In genomic region chr12:92370828-92371227, GRCh38 we compare ENCODE assay signal across 26 cellular contexts.
DNase-seq lines count a peak whose midpoint lies in the region; ATAC-seq and TF ChIP-seq lines count a peak whose summit lies in the region.
"Had no signal": no experiment of that assay in that cellular context is flagged by ENCODE, and none has a peak within 500 bp of the region (broad histone marks: within the 10 kb centered on the region; RNA-seq: fewer than 3 reads in every experiment).

No MANE protein-coding gene starts in this region.

- H3K36me3 ChIP-seq in SJCRH30 (no peaks in the 10 kb centered on the region), trophoblast cell (ENCODE audit: control insufficient read depth in 1 of 2, insufficient read depth in 2 of 2, low read length in 2 of 2) (peaks cover 0 to 1% of the 10 kb centered on the region in 2 experiments), brain microvascular endothelial cell (replicated peaks) (no peaks in the 10 kb centered on the region)
- H3K36me3 ChIP-seq: BLaER1, breast epithelium, colonic mucosa, neural progenitor cell, sigmoid colon had no signal

- H3K9ac ChIP-seq in trophoblast cell (ENCODE audit: low read length), result no peak overlapping the region
- H3K9ac ChIP-seq: BLaER1, neural progenitor cell had no signal

- no peak overlapping the region for H2AFZ ChIP-seq in trophoblast cell (ENCODE audit: insufficient read depth, low read length, poor library complexity)
- H2AFZ ChIP-seq: neural progenitor cell had no signal

- H3K4me1 ChIP-seq in SJCRH30 (peaks cover 20% of the 10 kb centered on the region), trophoblast cell (ENCODE audit: control insufficient read depth in 1 of 2, insufficient read depth in 2 of 2, low read length in 2 of 2) (peaks cover 3 to 4% of the 10 kb centered on the region in 2 experiments)
- H3K4me1 ChIP-seq: breast epithelium, colonic mucosa, neural progenitor cell, sigmoid colon had no signal

- no peaks in the 10 kb centered on the region for H3K27me3 ChIP-seq in SJCRH30
- H3K27me3 ChIP-seq in trophoblast cell (ENCODE audit: insufficient read depth, low read length), result no peaks in the 10 kb centered on the region
- no peaks in the 10 kb centered on the region for H3K27me3 ChIP-seq in brain microvascular endothelial cell (replicated peaks)
- H3K27me3 ChIP-seq: BLaER1, breast epithelium, colonic mucosa, neural progenitor cell, sigmoid colon had no signal

- TF ChIP-seq CTCF in GM10266 (IDR thresholded peaks at IDR 0.05; ENCODE audit: control insufficient read depth, insufficient read depth, low read depth, missing control alignments) (no peak), brain microvascular endothelial cell (IDR thresholded peaks at IDR 0.05; ENCODE audit: low read depth, low read length, missing control alignments) (no peak)

- no peak overlapping the region for H3K23ac ChIP-seq in trophoblast cell (ENCODE audit: low read length)

- H4K91ac ChIP-seq in trophoblast cell (ENCODE audit: low read depth, low read length), result no peak overlapping the region

- peak; percentile 13 for DNase-seq in GM10266 (ENCODE audit: extremely low spot score)
- DNase-seq in SJCRH30, result no peak
- DNase-seq in trophoblast cell, result no peak
- no peak for DNase-seq in brain microvascular endothelial cell
- no peak for DNase-seq in cerebellar nuclear complex (lab: John Stamatoyannopoulos, UW)
- no peak for DNase-seq in NCI-H187 treated with DMSO at 0.1 percent for 48 hours (lab: John Stamatoyannopoulos, UW)
- DNase-seq: activated CD4-positive, CD25-positive, alpha-beta regulatory T cell treated with anti-CD3 and anti-CD28 coated beads, Interleukin-2, amount 50 U/mL, for 72 hours; activated CD8-positive, alpha-beta T cell treated with anti-CD3 and anti-CD28 coated beads, Interleukin-2, amount 10 ng/mL, durations not matched to agents 7 days and 5 days; activated gamma-delta T cell treated with Interleukin-2 at 50 U/mL for 16 hours; activated T-cell treated with anti-CD3 and anti-CD28 coated beads, Interleukin-2, amount 50 U/mL, for 1 hour; colonic mucosa; HFFc6; IMR-90; islet precursor cell; mucosa of descending colon; NCI-H1417; NCI-H510A treated with DMSO at 0.1 percent for 48 hours; sigmoid colon; stimulated activated CD4-positive, alpha-beta T cell treated with anti-CD3 and anti-CD28 coated beads, Interleukin-15, amount 100 ng/mL, for 24 hours; stimulated activated CD8-positive, alpha-beta memory T cell treated with anti-CD3 and anti-CD28 coated beads, Interleukin-4, amount 100 ng/mL, for 48 hours; T1000 had no signal

- H3K4ac ChIP-seq in trophoblast cell (ENCODE audit: low read depth, low read length), result no peak overlapping the region

- H3K14ac ChIP-seq in trophoblast cell (ENCODE audit: low read length), result no peak overlapping the region

- H3K18ac ChIP-seq in trophoblast cell (ENCODE audit: low read length), result no peak overlapping the region

- H2BK12ac ChIP-seq in trophoblast cell (ENCODE audit: low read length), result no peak overlapping the region

- ATAC-seq in GM18907 (IDR thresholded peaks at IDR 0.05; ENCODE audit: unreplicated experiment), result peak; percentile 53
- ATAC-seq in GM21717 (IDR thresholded peaks at IDR 0.05; ENCODE audit: unreplicated experiment), result peak; percentile 57
- ATAC-seq: activated CD8-positive, alpha-beta T cell treated with anti-CD3 and anti-CD28 coated beads, Interleukin-2, amount 10 ng/mL, durations not matched to agents 7 days and 5 days; mucosa of descending colon had no signal

- H2BK120ac ChIP-seq in trophoblast cell (ENCODE audit: insufficient read depth, low read length, poor library complexity), result no peak overlapping the region

- no peak overlapping the region for H2BK5ac ChIP-seq in trophoblast cell (ENCODE audit: low read depth, low read length, poor library complexity)

- H3K4me2 ChIP-seq in trophoblast cell (ENCODE audit: low read length), result no peak overlapping the region
- H3K4me2 ChIP-seq: BLaER1, neural progenitor cell had no signal

- H4K8ac ChIP-seq in trophoblast cell (ENCODE audit: low read depth, low read length), result no peak overlapping the region

- H3K9me3 ChIP-seq in SJCRH30 (replicated peaks) (no peaks in the 10 kb centered on the region), trophoblast cell (ENCODE audit: insufficient read depth, low read depth, low read length) (no peaks in the 10 kb centered on the region)
- H3K9me3 ChIP-seq: BLaER1, breast epithelium, colonic mucosa, mucosa of descending colon, sigmoid colon had no signal

- no peak overlapping the region for H4K12ac ChIP-seq in trophoblast cell (ENCODE audit: low read depth, low read length)

- H3K79me2 ChIP-seq in trophoblast cell (ENCODE audit: control insufficient read depth, insufficient read depth, low read length, poor library complexity), result no peaks in the 10 kb centered on the region

- H3K4me3 ChIP-seq in SJCRH30 (no peak overlapping the region), trophoblast cell (ENCODE audit: low read depth, low read length) (no peak overlapping the region), brain microvascular endothelial cell (ENCODE audit: low read depth, low read length) (no peak overlapping the region)
- H3K4me3 ChIP-seq: BLaER1, breast epithelium, colonic mucosa, mucosa of descending colon, neural progenitor cell, sigmoid colon had no signal

- no peaks in the 10 kb centered on the region for H3K79me1 ChIP-seq in trophoblast cell (ENCODE audit: low read length)

- in situ Hi-C loops in brain microvascular endothelial cell (cut with HindIII; ENCODE audit: low pct_ligation_motif_present, low sequenced_read_pairs), result no loop called here

- no peak overlapping the region for H2AK5ac ChIP-seq in trophoblast cell (ENCODE audit: low read length)

- H3K27ac ChIP-seq in SJCRH30 (peak overlapping the region; percentile 24), trophoblast cell (ENCODE audit: low read depth, low read length) (no peak overlapping the region), brain microvascular endothelial cell (no peak overlapping the region)
- H3K27ac ChIP-seq: BLaER1, breast epithelium, colonic mucosa, neural progenitor cell, sigmoid colon had no signal
